21 cellular contexts compared by ENCODE assay signal in genomic region chr2:19575618-19576017, GRCh38.
DNase-seq lines count a peak whose midpoint lies in the region; FAIRE-seq and TF ChIP-seq lines count a peak whose summit lies in the region.
"Had no signal": no experiment of that assay in that cellular context is flagged by ENCODE, and none has a peak within 500 bp of the region (broad histone marks: within the 10 kb centered on the region; RNA-seq: fewer than 3 reads in every experiment).

No MANE protein-coding gene starts in this region.

- no peaks in the 10 kb centered on the region for H4K20me1 ChIP-seq in keratinocyte (ENCODE audit: control insufficient read depth, extremely low read depth, insufficient read depth, low read length)

- H3K36me3 ChIP-seq in BJ (ENCODE audit: control insufficient read depth, insufficient read depth, low read length) (no peaks in the 10 kb centered on the region), keratinocyte (ENCODE audit: control insufficient read depth in 2 of 2, extremely low read depth in 1 of 2, insufficient read depth in 2 of 2, low read length in 2 of 2) (no peaks in the 10 kb centered on the region), sigmoid colon (no peaks in the 10 kb centered on the region)
- H3K36me3 ChIP-seq: BE2C had no signal

- no peak for TF ChIP-seq CTCF in BJ (IDR thresholded peaks at IDR 0.05; ENCODE audit: insufficient read depth, low read depth, low read length)
- TF ChIP-seq CTCF in HFFc6 (IDR thresholded peaks at IDR 0.05), result no peak
- no peak for TF ChIP-seq CTCF in astrocyte of the spinal cord (IDR thresholded peaks at IDR 0.05; ENCODE audit: low read depth, low read length)
- TF ChIP-seq CTCF in keratinocyte (optimal IDR thresholded peaks at IDR 0.05 in 1 of 3, IDR thresholded peaks at IDR 0.05 in 1 of 3, conservative IDR thresholded peaks at IDR 0.05 in 1 of 3; ENCODE audit: extremely low read depth in 1 of 3, insufficient read depth in 2 of 3, low read length in 3 of 3), result no peak
- no peak for TF ChIP-seq CTCF in sigmoid colon (IDR thresholded peaks at IDR 0.05)

- no peak for TF ChIP-seq EP300 in sigmoid colon (IDR thresholded peaks at IDR 0.05)

- H3K9me3 Mint-ChIP-seq in HFFc6, result no peaks in the 10 kb centered on the region
- H3K9me3 Mint-ChIP-seq: activated CD4-positive, alpha-beta memory T cell treated with anti-CD3 and anti-CD28 coated beads, Interleukin-2, amount 10 ng/mL, durations not matched to agents 7 days and 5 days had no signal

- DNase-seq in BJ (ENCODE audit: low read depth) (peak; percentile 51), HFFc6 (peak; percentile 16), astrocyte of the spinal cord (ENCODE audit: low read depth, low spot score) (peak; percentile 58), keratinocyte (ENCODE audit: low read depth, low spot score) (no peak), middle frontal gyrus (ENCODE audit: extremely low spot score, low spot score) (no peak), sigmoid colon (no peak)
- no peak for DNase-seq in stimulated activated CD4-positive, alpha-beta T cell treated with anti-CD3 and anti-CD28 coated beads, Interleukin-1b, Interleukin-23, amount 100 ng/mL, for 48 hours
- DNase-seq: activated CD4-positive, alpha-beta memory T cell treated with anti-CD3 and anti-CD28 coated beads, Interleukin-2, amount 10 ng/mL, durations not matched to agents 7 days and 5 days; activated CD4-positive, CD25-positive, alpha-beta regulatory T cell; activated naive CD4-positive, alpha-beta T cell treated with Interleukin-2 at 50 U/mL for 16 hours; activated T-cell treated with anti-CD3 and anti-CD28 coated beads, Interleukin-2, amount 50 U/mL, for 1 hour; amygdala; BE2C; NCI-H1048; NCI-H2081; NCI-H446; stimulated activated CD4-positive, alpha-beta T cell treated with anti-CD3 and anti-CD28 coated beads, Interleukin-4, amount 100 ng/mL, for 1 hour; stimulated activated naive CD4-positive, alpha-beta T cell had no signal

- POLR2A ChIA-PET in BJ (lab: Charles Lee), result interaction anchor here (1.4 kb wide), 1 partner anchor 32 kb away, joined by 4 read pairs; no protein-coding TSS in a partner anchor

- CTCF ChIA-PET in BJ (lab: Yijun Ruan, JAX), result interaction anchor here (0.5 kb wide), 1 partner anchor 1139 kb away, joined by 3 read pairs; no protein-coding TSS in a partner anchor

- no peak for TF ChIP-seq POLR2A in sigmoid colon (IDR thresholded peaks at IDR 0.05)

- no peaks in the 10 kb centered on the region for H3K36me3 Mint-ChIP-seq in HFFc6 (ENCODE audit: low read depth)

- in situ Hi-C loops in astrocyte of the spinal cord (cut with HindIII; ENCODE audit: low sequenced_read_pairs), result no loop called here

- FAIRE-seq in keratinocyte (lab: Jason Lieb, UNC), result peak; percentile 5
- FAIRE-seq: endothelial cell of umbilical vein, islet of Langerhans had no signal

- no peak overlapping the region for H3K4me3 Mint-ChIP-seq in HFFc6
- H3K4me3 Mint-ChIP-seq: activated CD4-positive, alpha-beta memory T cell treated with anti-CD3 and anti-CD28 coated beads, Interleukin-2, amount 10 ng/mL, durations not matched to agents 7 days and 5 days had no signal

- H3K27me3 ChIP-seq in BJ (ENCODE audit: control insufficient read depth, insufficient read depth, low read length), result peaks cover 3% of the 10 kb centered on the region
- no peaks in the 10 kb centered on the region for H3K27me3 ChIP-seq in keratinocyte (ENCODE audit: control insufficient read depth, extremely low read depth, insufficient read depth, low read length)
- no peaks in the 10 kb centered on the region for H3K27me3 ChIP-seq in sigmoid colon
- H3K27me3 ChIP-seq: BE2C had no signal

- H3K4me1 ChIP-seq in keratinocyte (ENCODE audit: control insufficient read depth, extremely low read depth, insufficient read depth, low read length) (peaks cover 30% of the 10 kb centered on the region), sigmoid colon (peaks cover 0 to 14% (median 7%) of the 10 kb centered on the region in 4 donors)
- H3K4me1 ChIP-seq: BE2C had no signal

- H2AFZ ChIP-seq in keratinocyte (ENCODE audit: control insufficient read depth, low read length), result no peak overlapping the region

- H3K79me2 ChIP-seq in keratinocyte (ENCODE audit: control insufficient read depth, insufficient read depth, low read length), result no peaks in the 10 kb centered on the region

- no peak overlapping the region for H3K27ac ChIP-seq in keratinocyte (ENCODE audit: control insufficient read depth, insufficient read depth, low read length)
- H3K27ac ChIP-seq in sigmoid colon, result no peak overlapping the region
- H3K27ac ChIP-seq: skin epidermis had no signal

- peaks cover 56% of the 10 kb centered on the region for H3K4me1 Mint-ChIP-seq in HFFc6 (ENCODE audit: low read depth)
- H3K4me1 Mint-ChIP-seq: activated CD4-positive, alpha-beta memory T cell treated with anti-CD3 and anti-CD28 coated beads, Interleukin-2, amount 10 ng/mL, durations not matched to agents 7 days and 5 days had no signal

- H3K4me2 ChIP-seq in keratinocyte (ENCODE audit: control insufficient read depth, extremely low read depth, insufficient read depth, low read depth, low read length), result no peak overlapping the region

- H3K27ac Mint-ChIP-seq in HFFc6, result no peak overlapping the region
- H3K27ac Mint-ChIP-seq: activated CD4-positive, alpha-beta memory T cell treated with anti-CD3 and anti-CD28 coated beads, Interleukin-2, amount 10 ng/mL, durations not matched to agents 7 days and 5 days had no signal

- intact Hi-C loops in sigmoid colon (cut with DNase I), result no loop called here

- dilution Hi-C loops in keratinocyte (cut with MboI; ENCODE audit: extremely low pct_ligation_motif_present, low sequenced_read_pairs), result no loop called here

- no peaks in the 10 kb centered on the region for H3K9me1 ChIP-seq in keratinocyte (ENCODE audit: control insufficient read depth, extremely low read depth, insufficient read depth, low read length)

- H3K4me3 ChIP-seq in BJ (ENCODE audit: low read depth, low read length) (no peak overlapping the region), astrocyte of the spinal cord (ENCODE audit: low read depth, low read length) (no peak overlapping the region), keratinocyte (ENCODE audit: control insufficient read depth in 2 of 3, extremely low read depth in 1 of 3, insufficient read depth in 2 of 3, low read depth in 1 of 3, low read length in 3 of 3) (no peak overlapping the region), sigmoid colon (no peak overlapping the region)
- H3K4me3 ChIP-seq: skin epidermis had no signal

- no peak overlapping the region for H3K9ac ChIP-seq in keratinocyte (ENCODE audit: control insufficient read depth, extremely low read depth, insufficient read depth, low read length)

- no peaks in the 10 kb centered on the region for H3K9me3 ChIP-seq in keratinocyte (ENCODE audit: control insufficient read depth, low read depth, low read length)
- no peaks in the 10 kb centered on the region for H3K9me3 ChIP-seq in sigmoid colon
- H3K9me3 ChIP-seq: BE2C had no signal

- peaks cover 12% of the 10 kb centered on the region for H3K27me3 Mint-ChIP-seq in HFFc6 (ENCODE audit: insufficient read depth)
- H3K27me3 Mint-ChIP-seq: activated CD4-positive, alpha-beta memory T cell treated with anti-CD3 and anti-CD28 coated beads, Interleukin-2, amount 10 ng/mL, durations not matched to agents 7 days and 5 days had no signal

Comparison
In these comparisons a context has a peak if more than half of its experiments do, and no peak if none do; other contexts are left out.
1. DNase-seq: peak in BJ (single experiment), HFFc6 (single experiment) and astrocyte of the spinal cord (single experiment); none in keratinocyte (single experiment), middle frontal gyrus (single experiment), sigmoid colon (single experiment) and stimulated activated CD4-positive, alpha-beta T cell treated with anti-CD3 and anti-CD28 coated beads, Interleukin-1b, Interleukin-23, amount 100 ng/mL, for 48 hours (single experiment).